Comparison of ENCODE assay signal across 12 cellular contexts in the genomic region with DNA sequence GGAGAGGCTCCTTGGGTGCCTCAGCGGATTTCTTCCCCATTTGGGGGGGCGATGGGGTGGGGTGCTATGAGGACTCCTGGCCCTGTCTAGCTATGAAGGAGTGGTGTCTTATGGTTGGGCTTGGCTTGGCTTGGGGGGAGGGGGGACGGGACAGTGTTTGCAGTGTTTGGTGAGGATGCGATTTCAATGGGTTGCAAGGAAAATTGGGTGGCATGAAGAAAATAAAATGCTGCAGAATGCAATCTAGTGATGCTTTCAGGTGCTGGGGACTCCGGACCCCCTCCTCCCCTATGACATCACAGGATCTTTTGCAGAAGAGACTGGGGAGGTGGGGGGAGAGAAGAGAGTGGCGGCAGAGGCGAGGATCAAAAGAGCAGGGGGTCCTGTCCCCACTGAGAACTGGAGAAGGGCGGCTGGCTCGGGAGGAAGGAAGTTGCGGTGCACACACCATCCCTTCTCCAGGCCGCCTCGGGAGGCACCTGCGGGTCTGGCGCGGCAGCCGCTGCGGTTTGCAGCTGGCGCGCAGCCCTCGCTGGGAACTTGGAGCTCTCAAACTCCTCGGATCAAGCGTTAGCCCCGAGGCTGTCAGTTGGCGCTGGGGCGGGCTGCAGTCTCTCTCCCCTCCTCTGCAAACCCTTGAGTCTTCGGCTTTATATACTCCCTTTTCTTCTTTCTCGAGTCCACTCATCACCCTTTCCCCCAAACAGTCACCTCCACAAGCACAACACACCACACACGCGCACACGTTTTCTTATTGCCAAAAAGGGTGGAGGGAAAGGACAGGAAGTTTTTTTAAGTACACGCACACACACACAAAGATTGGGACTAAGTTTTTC.
A peak's percentile ranks its signal among the peaks of the same experiment; 100 is the strongest.
DNase-seq lines count a peak whose midpoint lies in the region; ATAC-seq, FAIRE-seq and TF ChIP-seq lines count a peak whose summit lies in the region.
"Had no signal": no experiment of that assay in that cellular context is flagged by ENCODE, and none has a peak within 500 bp of the region (broad histone marks: within the 10 kb centered on the region; RNA-seq: fewer than 3 reads in every experiment).

No MANE protein-coding gene starts in this region.

- peak overlapping the region; percentile 30 for H3K4me3 ChIP-seq in H7 (ENCODE audit: insufficient read depth, low read depth, low read length)
- peak overlapping the region; percentile 41 for H3K4me3 ChIP-seq in right cardiac atrium (ENCODE audit: low read length)
- peak overlapping the region; percentile 52 for H3K4me3 ChIP-seq in skeletal muscle cell (ENCODE audit: low read depth, low read length)

- no peak overlapping the region for H3K27ac ChIP-seq in right cardiac atrium (ENCODE audit: low read length)

- peak in 1 of 2 donors; percentile 3 for ATAC-seq in right cardiac atrium
- no peak for ATAC-seq in HG03108 (IDR thresholded peaks at IDR 0.05; ENCODE audit: unreplicated experiment)

- no peak overlapping the region for H3K27ac Mint-ChIP-seq in activated T-cell treated with anti-CD3 and anti-CD28 coated beads, Interleukin-2, amount 50 U/mL, for 24 hours

- DNase-seq in H7 (peak; percentile 80), amniotic epithelial cell (ENCODE audit: low read depth) (peak; percentile 39), right cardiac atrium (peak in 2 of 3 donors; percentile 36 to 62), skeletal muscle cell (ENCODE audit: low read depth) (no peak), HUDEP-2 (lab: John Stamatoyannopoulos, UW; ENCODE audit: unreplicated experiment in 76 of 76) (no peak), GM12892 (ENCODE audit: insufficient read length) (no peak)
- DNase-seq in activated T-cell treated with anti-CD3 and anti-CD28 coated beads, Interleukin-2, amount 50 U/mL, for 24 hours, result no peak
- DNase-seq: amniotic stem cell; naive B cell; NCI-H187 treated with DMSO at 0.1 percent for 48 hours; stimulated activated naive CD4-positive, alpha-beta T cell treated with Interleukin-2 at 50 U/mL for 16 hours had no signal

- no peaks in the 10 kb centered on the region for H3K4me1 ChIP-seq in right cardiac atrium (ENCODE audit: control insufficient read depth, insufficient read depth, low read length)

- H3K9me3 ChIP-seq in right cardiac atrium (ENCODE audit: control insufficient read depth, low read length), result no peaks in the 10 kb centered on the region

- WGBS in right cardiac atrium, result 1% methylated on average over 31 of the region's 31 CpGs

- H3K36me3 Mint-ChIP-seq in activated T-cell treated with anti-CD3 and anti-CD28 coated beads, Interleukin-2, amount 50 U/mL, for 24 hours (ENCODE audit: low read depth), result no peaks in the 10 kb centered on the region

- no peaks in the 10 kb centered on the region for H3K36me3 ChIP-seq in H7 (replicated peaks; ENCODE audit: control insufficient read depth, insufficient read depth, low read length)

- no peak for FAIRE-seq in GM12892 (lab: Jason Lieb, UNC)

- no peak overlapping the region for H3K4me3 Mint-ChIP-seq in activated T-cell treated with anti-CD3 and anti-CD28 coated beads, Interleukin-2, amount 50 U/mL, for 24 hours

- peaks cover 68% of the 10 kb centered on the region for H3K27me3 Mint-ChIP-seq in activated T-cell treated with anti-CD3 and anti-CD28 coated beads, Interleukin-2, amount 50 U/mL, for 24 hours

- H3K27me3 ChIP-seq in H7 (ENCODE audit: control insufficient read depth, insufficient read depth, low read length) (peaks cover 79% of the 10 kb centered on the region), right cardiac atrium (ENCODE audit: control insufficient read depth, insufficient read depth) (no peaks in the 10 kb centered on the region)

- no peak for TF ChIP-seq POLR2A in GM12892 (IDR thresholded peaks at IDR 0.05; ENCODE audit: low read depth, low read length)

- intact Hi-C loops in right cardiac atrium (cut with DNase I), result loop anchor here in 1 of 4 donors (10.0 kb wide), 1 partner anchor 92 kb away; no protein-coding TSS in a partner anchor

- H3K9me3 Mint-ChIP-seq in activated T-cell treated with anti-CD3 and anti-CD28 coated beads, Interleukin-2, amount 50 U/mL, for 24 hours, result no peaks in the 10 kb centered on the region

- peaks cover 14% of the 10 kb centered on the region for H3K4me1 Mint-ChIP-seq in activated T-cell treated with anti-CD3 and anti-CD28 coated beads, Interleukin-2, amount 50 U/mL, for 24 hours (ENCODE audit: low read depth)

Comparison
In these comparisons a context has a peak if more than half of its experiments do, and no peak if none do; other contexts are left out.
1. DNase-seq: peak in H7 (single experiment), amniotic epithelial cell (single experiment) and right cardiac atrium (2 of 3); none in skeletal muscle cell (single experiment), HUDEP-2 (0 of 76), activated T-cell treated with anti-CD3 and anti-CD28 coated beads, Interleukin-2, amount 50 U/mL, for 24 hours (single experiment) and GM12892 (single experiment).
2. Peak in every context shown above with its lines, with median percentiles within 50 percentile points of each other: H3K4me3 ChIP-seq.